In the genomic region with DNA sequence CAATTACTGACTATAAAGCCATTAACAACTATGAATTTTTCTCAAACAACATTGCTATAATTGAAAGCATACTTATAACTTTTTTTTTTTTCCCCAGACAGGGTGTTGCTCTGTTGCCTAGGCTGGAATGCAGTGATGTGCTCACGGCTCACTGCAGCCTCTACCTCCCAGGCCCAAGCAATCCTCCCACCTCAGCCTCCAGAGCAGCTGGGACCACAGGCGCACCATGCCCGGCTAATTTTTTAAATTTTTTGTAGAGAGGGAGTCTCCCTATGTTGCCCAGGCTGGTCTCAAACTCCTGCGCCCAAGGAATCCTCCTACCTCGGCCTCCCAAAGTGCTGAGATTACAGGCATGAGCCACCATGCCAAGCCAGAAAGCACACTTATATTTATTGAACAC, we compare ENCODE assay signal across 1 cellular context.
TF ChIP-seq lines count a peak whose summit lies in the region.

No MANE protein-coding gene starts in this region.

TF ChIP-seq in GM23338, 12 proteins besides CTCF, POLR2A, EP300 and RAD21 (continued from another document):
- TF ChIP-seq, protein P1, sequence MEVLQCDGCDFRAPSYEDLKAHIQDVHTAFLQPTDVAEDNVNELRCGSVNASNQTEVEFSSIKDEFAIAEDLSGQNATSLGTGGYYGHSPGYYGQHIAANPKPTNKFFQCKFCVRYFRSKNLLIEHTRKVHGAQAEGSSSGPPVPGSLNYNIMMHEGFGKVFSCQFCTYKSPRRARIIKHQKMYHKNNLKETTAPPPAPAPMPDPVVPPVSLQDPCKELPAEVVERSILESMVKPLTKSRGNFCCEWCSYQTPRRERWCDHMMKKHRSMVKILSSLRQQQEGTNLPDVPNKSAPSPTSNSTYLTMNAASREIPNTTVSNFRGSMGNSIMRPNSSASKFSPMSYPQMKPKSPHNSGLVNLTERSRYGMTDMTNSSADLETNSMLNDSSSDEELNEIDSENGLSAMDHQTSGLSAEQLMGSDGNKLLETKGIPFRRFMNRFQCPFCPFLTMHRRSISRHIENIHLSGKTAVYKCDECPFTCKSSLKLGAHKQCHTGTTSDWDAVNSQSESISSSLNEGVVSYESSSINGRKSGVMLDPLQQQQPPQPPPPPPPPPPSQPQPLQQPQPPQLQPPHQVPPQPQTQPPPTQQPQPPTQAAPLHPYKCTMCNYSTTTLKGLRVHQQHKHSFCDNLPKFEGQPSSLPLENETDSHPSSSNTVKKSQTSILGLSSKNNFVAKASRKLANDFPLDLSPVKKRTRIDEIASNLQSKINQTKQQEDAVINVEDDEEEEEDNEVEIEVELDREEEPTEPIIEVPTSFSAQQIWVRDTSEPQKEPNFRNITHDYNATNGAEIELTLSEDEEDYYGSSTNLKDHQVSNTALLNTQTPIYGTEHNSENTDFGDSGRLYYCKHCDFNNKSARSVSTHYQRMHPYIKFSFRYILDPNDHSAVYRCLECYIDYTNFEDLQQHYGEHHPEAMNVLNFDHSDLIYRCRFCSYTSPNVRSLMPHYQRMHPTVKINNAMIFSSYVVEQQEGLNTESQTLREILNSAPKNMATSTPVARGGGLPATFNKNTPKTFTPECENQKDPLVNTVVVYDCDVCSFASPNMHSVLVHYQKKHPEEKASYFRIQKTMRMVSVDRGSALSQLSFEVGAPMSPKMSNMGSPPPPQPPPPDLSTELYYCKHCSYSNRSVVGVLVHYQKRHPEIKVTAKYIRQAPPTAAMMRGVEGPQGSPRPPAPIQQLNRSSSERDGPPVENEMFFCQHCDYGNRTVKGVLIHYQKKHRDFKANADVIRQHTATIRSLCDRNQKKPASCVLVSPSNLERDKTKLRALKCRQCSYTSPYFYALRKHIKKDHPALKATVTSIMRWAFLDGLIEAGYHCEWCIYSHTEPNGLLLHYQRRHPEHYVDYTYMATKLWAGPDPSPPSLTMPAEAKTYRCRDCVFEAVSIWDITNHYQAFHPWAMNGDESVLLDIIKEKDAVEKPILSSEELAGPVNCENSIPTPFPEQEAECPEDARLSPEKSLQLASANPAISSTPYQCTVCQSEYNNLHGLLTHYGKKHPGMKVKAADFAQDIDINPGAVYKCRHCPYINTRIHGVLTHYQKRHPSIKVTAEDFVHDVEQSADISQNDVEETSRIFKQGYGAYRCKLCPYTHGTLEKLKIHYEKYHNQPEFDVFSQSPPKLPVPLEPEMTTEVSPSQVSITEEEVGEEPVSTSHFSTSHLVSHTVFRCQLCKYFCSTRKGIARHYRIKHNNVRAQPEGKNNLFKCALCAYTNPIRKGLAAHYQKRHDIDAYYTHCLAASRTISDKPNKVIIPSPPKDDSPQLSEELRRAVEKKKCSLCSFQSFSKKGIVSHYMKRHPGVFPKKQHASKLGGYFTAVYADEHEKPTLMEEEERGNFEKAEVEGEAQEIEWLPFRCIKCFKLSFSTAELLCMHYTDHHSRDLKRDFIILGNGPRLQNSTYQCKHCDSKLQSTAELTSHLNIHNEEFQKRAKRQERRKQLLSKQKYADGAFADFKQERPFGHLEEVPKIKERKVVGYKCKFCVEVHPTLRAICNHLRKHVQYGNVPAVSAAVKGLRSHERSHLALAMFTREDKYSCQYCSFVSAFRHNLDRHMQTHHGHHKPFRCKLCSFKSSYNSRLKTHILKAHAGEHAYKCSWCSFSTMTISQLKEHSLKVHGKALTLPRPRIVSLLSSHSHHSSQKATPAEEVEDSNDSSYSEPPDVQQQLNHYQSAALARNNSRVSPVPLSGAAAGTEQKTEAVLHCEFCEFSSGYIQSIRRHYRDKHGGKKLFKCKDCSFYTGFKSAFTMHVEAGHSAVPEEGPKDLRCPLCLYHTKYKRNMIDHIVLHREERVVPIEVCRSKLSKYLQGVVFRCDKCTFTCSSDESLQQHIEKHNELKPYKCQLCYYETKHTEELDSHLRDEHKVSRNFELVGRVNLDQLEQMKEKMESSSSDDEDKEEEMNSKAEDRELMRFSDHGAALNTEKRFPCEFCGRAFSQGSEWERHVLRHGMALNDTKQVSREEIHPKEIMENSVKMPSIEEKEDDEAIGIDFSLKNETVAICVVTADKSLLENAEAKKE (CRISPR knock-in tag; IDR thresholded peaks at IDR 0.05) = no peak
- TF ChIP-seq ZNF331 (CRISPR knock-in tag; IDR thresholded peaks at IDR 0.05; ENCODE audit: low read depth) (no peak), NANOG (IDR thresholded peaks at IDR 0.05; ENCODE audit: borderline replicate concordance) (no peak), JUNB (IDR thresholded peaks at IDR 0.05; ENCODE audit: unreplicated experiment) (no peak), STAT1 (IDR thresholded peaks at IDR 0.05; ENCODE audit: unreplicated experiment) (no peak), CREB1 (CRISPR knock-in tag; IDR thresholded peaks at IDR 0.05; ENCODE audit: low read depth) (no peak)
- TF ChIP-seq, protein P2, sequence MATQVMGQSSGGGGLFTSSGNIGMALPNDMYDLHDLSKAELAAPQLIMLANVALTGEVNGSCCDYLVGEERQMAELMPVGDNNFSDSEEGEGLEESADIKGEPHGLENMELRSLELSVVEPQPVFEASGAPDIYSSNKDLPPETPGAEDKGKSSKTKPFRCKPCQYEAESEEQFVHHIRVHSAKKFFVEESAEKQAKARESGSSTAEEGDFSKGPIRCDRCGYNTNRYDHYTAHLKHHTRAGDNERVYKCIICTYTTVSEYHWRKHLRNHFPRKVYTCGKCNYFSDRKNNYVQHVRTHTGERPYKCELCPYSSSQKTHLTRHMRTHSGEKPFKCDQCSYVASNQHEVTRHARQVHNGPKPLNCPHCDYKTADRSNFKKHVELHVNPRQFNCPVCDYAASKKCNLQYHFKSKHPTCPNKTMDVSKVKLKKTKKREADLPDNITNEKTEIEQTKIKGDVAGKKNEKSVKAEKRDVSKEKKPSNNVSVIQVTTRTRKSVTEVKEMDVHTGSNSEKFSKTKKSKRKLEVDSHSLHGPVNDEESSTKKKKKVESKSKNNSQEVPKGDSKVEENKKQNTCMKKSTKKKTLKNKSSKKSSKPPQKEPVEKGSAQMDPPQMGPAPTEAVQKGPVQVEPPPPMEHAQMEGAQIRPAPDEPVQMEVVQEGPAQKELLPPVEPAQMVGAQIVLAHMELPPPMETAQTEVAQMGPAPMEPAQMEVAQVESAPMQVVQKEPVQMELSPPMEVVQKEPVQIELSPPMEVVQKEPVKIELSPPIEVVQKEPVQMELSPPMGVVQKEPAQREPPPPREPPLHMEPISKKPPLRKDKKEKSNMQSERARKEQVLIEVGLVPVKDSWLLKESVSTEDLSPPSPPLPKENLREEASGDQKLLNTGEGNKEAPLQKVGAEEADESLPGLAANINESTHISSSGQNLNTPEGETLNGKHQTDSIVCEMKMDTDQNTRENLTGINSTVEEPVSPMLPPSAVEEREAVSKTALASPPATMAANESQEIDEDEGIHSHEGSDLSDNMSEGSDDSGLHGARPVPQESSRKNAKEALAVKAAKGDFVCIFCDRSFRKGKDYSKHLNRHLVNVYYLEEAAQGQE (IDR thresholded peaks at IDR 0.05; ENCODE audit: unreplicated experiment) = no peak
